ENCODE assay signal across 38 cellular contexts in genomic region chr14:90777358-90777757, GRCh38.
"Had no signal": no experiment of that assay in that cellular context is flagged by ENCODE, and none has a peak within 500 bp of the region (broad histone marks: within the 10 kb centered on the region; RNA-seq: fewer than 3 reads in every experiment).

No MANE protein-coding gene starts in this region.

- H3K9me3 ChIP-seq: ascending aorta had no signal

- H3K4me1 Mint-ChIP-seq: activated CD4-positive, alpha-beta T cell treated with anti-CD3 and anti-CD28 coated beads, Interleukin-2, amount 10 ng/mL, durations not matched to agents 24 days and 14 days; activated naive CD8-positive, alpha-beta T cell treated with anti-CD3 and anti-CD28 coated beads for 36 hours; activated T-helper 17 cell treated with anti-CD3 and anti-CD28 coated beads, Interleukin-2, amount 50 U/mL, for 72 hours; central memory CD8-positive, alpha-beta T cell; WTC11 had no signal

- H3K4me3 Mint-ChIP-seq: activated CD4-positive, alpha-beta memory T cell treated with anti-CD3 and anti-CD28 coated beads for 36 hours; activated CD4-positive, alpha-beta T cell treated with anti-CD3 and anti-CD28 coated beads, Interleukin-2, amount 10 ng/mL, durations not matched to agents 24 days and 14 days; activated CD8-positive, alpha-beta T cell treated with anti-CD3 and anti-CD28 coated beads for 36 hours; activated naive CD4-positive, alpha-beta T cell treated with anti-CD3 and anti-CD28 coated beads for 36 hours; activated naive CD8-positive, alpha-beta T cell treated with anti-CD3 and anti-CD28 coated beads for 36 hours; activated T-cell treated with anti-CD3 and anti-CD28 coated beads, Interleukin-2, amount 50 U/mL, for 4 hours; activated T-cell treated with anti-CD3 and anti-CD28 coated beads, Interleukin-2, amount 50 U/mL, for 72 hours; activated T-helper 1 cell treated with anti-CD3 and anti-CD28 coated beads, Interleukin-12 subunit alpha, Interleukin-12 subunit beta, Interleukin-2, Interleukin-4 antibody, amounts not matched to agents 30 ng/mL and 10 ng/mL and 1 ng/mL, durations not matched to agents 14 hours and 24 hours and 36 hours; activated T-helper 17 cell treated with anti-CD3 and anti-CD28 coated beads, Interleukin-2, amount 50 U/mL, for 72 hours; brain; central memory CD8-positive, alpha-beta T cell; T-helper 1 cell treated with Interleukin-12 subunit alpha and Interleukin-12 subunit beta and Interleukin-4 antibody, amounts not matched to agents 30 μg/mL and 1 μg/mL, for 36 hours; T-helper 2 cell treated with Interferon-gamma antibody and Interleukin-4, amounts not matched to agents 5 μg/mL and 100 μg/mL, for 36 hours; WTC11 had no signal

- H3K36me3 Mint-ChIP-seq: activated CD4-positive, alpha-beta memory T cell treated with anti-CD3 and anti-CD28 coated beads for 36 hours; activated naive CD4-positive, alpha-beta T cell treated with anti-CD3 and anti-CD28 coated beads, Interleukin-2, amount 50 U/mL, for 72 hours; activated naive CD8-positive, alpha-beta T cell treated with anti-CD3 and anti-CD28 coated beads for 36 hours; WTC11 had no signal

- H3K27me3 ChIP-seq: ascending aorta, cardiac muscle cell had no signal

- H3K4me3 ChIP-seq: ascending aorta, cardiac muscle cell had no signal

- H3K27ac Mint-ChIP-seq: activated CD4-positive, alpha-beta memory T cell treated with anti-CD3 and anti-CD28 coated beads for 36 hours; activated CD4-positive, alpha-beta T cell treated with anti-CD3 and anti-CD28 coated beads, Interleukin-2, amount 10 ng/mL, durations not matched to agents 24 days and 14 days; activated CD8-positive, alpha-beta T cell treated with anti-CD3 and anti-CD28 coated beads for 36 hours; activated naive CD4-positive, alpha-beta T cell treated with anti-CD3 and anti-CD28 coated beads for 36 hours; activated naive CD8-positive, alpha-beta T cell treated with anti-CD3 and anti-CD28 coated beads for 36 hours; activated T-cell treated with anti-CD3 and anti-CD28 coated beads, Interleukin-2, amount 50 U/mL, for 72 hours; activated T-helper 1 cell treated with anti-CD3 and anti-CD28 coated beads, Interleukin-12 subunit alpha, Interleukin-12 subunit beta, Interleukin-2, Interleukin-4 antibody, amounts not matched to agents 30 ng/mL and 10 ng/mL and 1 ng/mL, durations not matched to agents 14 hours and 24 hours and 36 hours; activated T-helper 17 cell treated with anti-CD3 and anti-CD28 coated beads, Interleukin-2, amount 50 U/mL, for 72 hours; T-helper 1 cell treated with Interleukin-12 subunit alpha and Interleukin-12 subunit beta and Interleukin-4 antibody, amounts not matched to agents 30 μg/mL and 1 μg/mL, for 36 hours; T-helper 2 cell treated with Interferon-gamma antibody and Interleukin-4, amounts not matched to agents 5 μg/mL and 100 μg/mL, for 36 hours; WTC11 had no signal

- H3K27me3 Mint-ChIP-seq: activated CD4-positive, alpha-beta memory T cell treated with anti-CD3 and anti-CD28 coated beads for 36 hours; activated CD8-positive, alpha-beta T cell treated with anti-CD3 and anti-CD28 coated beads for 36 hours; activated naive CD8-positive, alpha-beta T cell treated with anti-CD3 and anti-CD28 coated beads for 36 hours; activated T-helper 17 cell treated with anti-CD3 and anti-CD28 coated beads, Interleukin-2, amount 50 U/mL, for 72 hours; brain; central memory CD8-positive, alpha-beta T cell had no signal

- ATAC-seq: activated CD4-positive, CD25-positive, alpha-beta regulatory T cell treated with anti-CD3 and anti-CD28 coated beads, Interleukin-2, amount 50 U/mL, for 24 hours; activated CD8-positive, alpha-beta T cell treated with anti-CD3 and anti-CD28 coated beads for 36 hours; activated naive CD4-positive, alpha-beta T cell treated with anti-CD3 and anti-CD28 coated beads, Interleukin-2, amount 50 U/mL, for 72 hours; activated T-cell treated with anti-CD3 and anti-CD28 coated beads, Interleukin-2, amount 50 U/mL, for 4 hours; activated T-cell treated with anti-CD3 and anti-CD28 coated beads, Interleukin-2, amount 50 U/mL, for 72 hours; activated T-helper 17 cell treated with anti-CD3 and anti-CD28 coated beads, Interleukin-2, amount 50 U/mL, for 72 hours; WTC11 had no signal

- H3K36me3 ChIP-seq: cardiac muscle cell had no signal

- DNase-seq: activated CD4-positive, alpha-beta memory T cell treated with anti-CD3 and anti-CD28 coated beads for 36 hours; activated CD4-positive, alpha-beta T cell treated with anti-CD3 and anti-CD28 coated beads for 4 hours; activated CD4-positive, alpha-beta T cell treated with anti-CD3 and anti-CD28 coated beads, Interleukin-2, amount 10 ng/mL, durations not matched to agents 24 days and 14 days; activated CD4-positive, alpha-beta T cell treated with anti-CD3 and anti-CD28 coated beads, Interleukin-2, amount 50 U/mL, for 1 hour; activated CD4-positive, alpha-beta T cell treated with anti-CD3 and anti-CD28 coated beads, Interleukin-2, amount 50 U/mL, for 4 hours; activated CD4-positive, CD25-positive, alpha-beta regulatory T cell; activated CD8-positive, alpha-beta memory T cell treated with anti-CD3 and anti-CD28 coated beads, Interleukin-2, amount 50 U/mL, for 4 hours; activated CD8-positive, alpha-beta T cell treated with anti-CD3 and anti-CD28 coated beads for 36 hours; activated effector memory CD4-positive, alpha-beta T cell treated with anti-CD3 and anti-CD28 coated beads, Interleukin-2, amount 50 U/mL, for 16 hours; activated gamma-delta T cell treated with Interleukin-2 at 50 U/mL for 16 hours; activated naive CD4-positive, alpha-beta T cell; activated naive CD4-positive, alpha-beta T cell treated with anti-CD3 and anti-CD28 coated beads for 36 hours; activated naive CD4-positive, alpha-beta T cell treated with anti-CD3 and anti-CD28 coated beads, Interleukin-2, amount 50 U/mL, for 16 hours; activated naive CD8-positive, alpha-beta T cell treated with anti-CD3 and anti-CD28 coated beads for 36 hours; activated T-cell treated with anti-CD3 and anti-CD28 coated beads for 4 hours; activated T-cell treated with anti-CD3 and anti-CD28 coated beads, Interleukin-2, amount 50 U/mL, for 1 hour; activated T-cell treated with anti-CD3 and anti-CD28 coated beads, Interleukin-2, amount 50 U/mL, for 4 hours; activated T-cell treated with anti-CD3 and anti-CD28 coated beads, Interleukin-2, amount 50 U/mL, for 72 hours; amygdala; anterior cingulate cortex; caudate nucleus; cerebellar nuclear complex; SW 1271; T-helper 1 cell; T-helper 2 cell; T-helper 9 cell; WERI-Rb-1 had no signal

- H3K9me3 Mint-ChIP-seq: activated CD4-positive, alpha-beta memory T cell treated with anti-CD3 and anti-CD28 coated beads for 36 hours; activated CD4-positive, alpha-beta T cell treated with anti-CD3 and anti-CD28 coated beads, Interleukin-2, amount 10 ng/mL, durations not matched to agents 24 days and 14 days; activated CD8-positive, alpha-beta T cell treated with anti-CD3 and anti-CD28 coated beads for 36 hours; activated naive CD4-positive, alpha-beta T cell treated with anti-CD3 and anti-CD28 coated beads for 36 hours; activated naive CD4-positive, alpha-beta T cell treated with anti-CD3 and anti-CD28 coated beads, Interleukin-2, amount 50 U/mL, for 72 hours; activated naive CD8-positive, alpha-beta T cell treated with anti-CD3 and anti-CD28 coated beads for 36 hours; activated T-cell treated with anti-CD3 and anti-CD28 coated beads, Interleukin-2, amount 50 U/mL, for 4 hours; activated T-cell treated with anti-CD3 and anti-CD28 coated beads, Interleukin-2, amount 50 U/mL, for 72 hours; activated T-helper 1 cell treated with anti-CD3 and anti-CD28 coated beads, Interleukin-12 subunit alpha, Interleukin-12 subunit beta, Interleukin-2, Interleukin-4 antibody, amounts not matched to agents 30 ng/mL and 10 ng/mL and 1 ng/mL, durations not matched to agents 14 hours and 24 hours and 36 hours; activated T-helper 17 cell treated with anti-CD3 and anti-CD28 coated beads, Interleukin-2, amount 50 U/mL, for 72 hours; brain; central memory CD8-positive, alpha-beta T cell; T-helper 1 cell treated with Interleukin-12 subunit alpha and Interleukin-12 subunit beta and Interleukin-4 antibody, amounts not matched to agents 30 μg/mL and 1 μg/mL, for 36 hours; T-helper 2 cell treated with Interferon-gamma antibody and Interleukin-4, amounts not matched to agents 5 μg/mL and 100 μg/mL, for 36 hours; WTC11 had no signal

- H3K4me1 ChIP-seq: ascending aorta had no signal

- H3K27ac ChIP-seq: ascending aorta, cardiac muscle cell, WERI-Rb-1 had no signal
